In the genomic region with DNA sequence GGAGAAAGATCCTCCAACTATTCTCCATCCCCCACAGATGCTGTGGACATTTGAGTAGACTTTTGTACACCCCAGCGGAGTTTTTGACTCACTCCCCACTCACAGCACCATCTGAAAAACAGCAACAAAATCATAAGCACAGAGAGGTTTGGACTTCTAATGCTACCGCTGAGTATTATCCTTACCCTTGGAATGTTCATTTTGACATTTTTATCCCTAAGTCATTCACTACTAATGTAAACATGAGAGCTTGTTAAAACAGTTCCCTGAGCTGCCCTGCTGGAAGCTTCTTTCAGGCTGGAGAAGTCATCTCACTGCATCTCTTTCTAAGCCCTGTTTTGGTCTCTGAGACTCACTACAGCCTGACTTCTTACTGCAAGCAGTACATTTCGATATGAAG, we compare ENCODE assay signal across 13 cellular contexts.
DNase-seq lines count a peak whose midpoint lies in the region; ATAC-seq and TF ChIP-seq lines count a peak whose summit lies in the region.
"Had no signal": no experiment of that assay in that cellular context is flagged by ENCODE, and none has a peak within 500 bp of the region (broad histone marks: within the 10 kb centered on the region; RNA-seq: fewer than 3 reads in every experiment).

No MANE protein-coding gene starts in this region.

- no peaks in the 10 kb centered on the region for H3K4me1 Mint-ChIP-seq in stimulated activated naive CD8-positive, alpha-beta T cell treated with anti-CD3 and anti-CD28 coated beads, Interleukin-15, amount 100 ng/mL, for 72 hours
- H3K4me1 Mint-ChIP-seq: WTC11 had no signal

- no peak for TF ChIP-seq CTCF in HFF-Myc (IDR thresholded peaks at IDR 0.05; ENCODE audit: low read depth, low read length, missing control alignments)
- no peak for TF ChIP-seq CTCF in cardiac fibroblast (IDR thresholded peaks at IDR 0.05; ENCODE audit: low read depth, low read length)
- TF ChIP-seq CTCF in lower lobe of right lung (IDR thresholded peaks at IDR 0.05): no peak
- TF ChIP-seq CTCF in upper lobe of right lung (IDR thresholded peaks at IDR 0.05): no peak

- no peaks in the 10 kb centered on the region; the same call in 1 of the 2 replicates for H3K9me2 ChIP-seq in Karpas-422 (replicated peaks; ENCODE audit: insufficient read depth, low read length)

- H3K9me3 ChIP-seq in lower lobe of right lung (no peaks in the 10 kb centered on the region), upper lobe of right lung (no peaks in the 10 kb centered on the region), Karpas-422 (ENCODE audit: low read length) (peaks cover 15% of the 10 kb centered on the region)
- H3K9me3 ChIP-seq: suprapubic skin had no signal

- H3K27me3 ChIP-seq in lower lobe of right lung (ENCODE audit: low read depth) (no peaks in the 10 kb centered on the region), upper lobe of right lung (no peaks in the 10 kb centered on the region), Karpas-422 (ENCODE audit: low read length) (no peaks in the 10 kb centered on the region)

- H3K36me3 ChIP-seq in lower lobe of right lung (no peaks in the 10 kb centered on the region), upper lobe of right lung (no peaks in the 10 kb centered on the region), Karpas-422 (ENCODE audit: insufficient read depth, low read length) (no peaks in the 10 kb centered on the region)
- H3K36me3 ChIP-seq: suprapubic skin had no signal

- H3K4me3 ChIP-seq in HFF-Myc (replicated peaks; ENCODE audit: low read depth, low read length) (no peak overlapping the region), cardiac fibroblast (replicated peaks in 1 of 2; ENCODE audit: low read depth in 2 of 2, low read length in 2 of 2) (no peak overlapping the region), lower lobe of right lung (no peak overlapping the region), upper lobe of right lung (no peak overlapping the region), Karpas-422 (ENCODE audit: low read length) (no peak overlapping the region)
- H3K4me3 ChIP-seq: SK-N-MC, suprapubic skin had no signal

- peaks cover 0 to 4% of the 10 kb centered on the region in 2 donors for H3K9me3 Mint-ChIP-seq in stimulated activated naive CD8-positive, alpha-beta T cell treated with anti-CD3 and anti-CD28 coated beads, Interleukin-15, amount 100 ng/mL, for 72 hours

- H3K27me3 Mint-ChIP-seq in stimulated activated naive CD8-positive, alpha-beta T cell treated with anti-CD3 and anti-CD28 coated beads, Interleukin-15, amount 100 ng/mL, for 72 hours: peaks cover 32% of the 10 kb centered on the region

- H3K9ac ChIP-seq in Karpas-422 (ENCODE audit: low read length): no peak overlapping the region

- H3K4me3 Mint-ChIP-seq in stimulated activated naive CD8-positive, alpha-beta T cell treated with anti-CD3 and anti-CD28 coated beads, Interleukin-15, amount 100 ng/mL, for 72 hours: no peak overlapping the region
- H3K4me3 Mint-ChIP-seq: WTC11 had no signal

- intact Hi-C loops in lower lobe of right lung (cut with DNase I): no loop called here
- intact Hi-C loops in upper lobe of right lung (cut with DNase I): no loop called here

- H3K27ac ChIP-seq in lower lobe of right lung (peak overlapping the region; percentile 0), upper lobe of right lung (peak overlapping the region; percentile 26), Karpas-422 (ENCODE audit: low read length) (no peak overlapping the region)
- H3K27ac ChIP-seq: SK-N-MC, suprapubic skin had no signal

- no peak for ATAC-seq in lower lobe of right lung
- ATAC-seq in upper lobe of right lung: no peak
- ATAC-seq in stimulated activated naive CD8-positive, alpha-beta T cell treated with anti-CD3 and anti-CD28 coated beads, Interleukin-15, amount 100 ng/mL, for 72 hours: no peak
- no peak for ATAC-seq in HG03520 (IDR thresholded peaks at IDR 0.05; ENCODE audit: unreplicated experiment)
- ATAC-seq: WTC11 had no signal

- H3K79me2 ChIP-seq in Karpas-422 (ENCODE audit: low read length): no peaks in the 10 kb centered on the region

- H3K27ac Mint-ChIP-seq in stimulated activated naive CD8-positive, alpha-beta T cell treated with anti-CD3 and anti-CD28 coated beads, Interleukin-15, amount 100 ng/mL, for 72 hours: no peak overlapping the region
- H3K27ac Mint-ChIP-seq: WTC11 had no signal

- DNase-seq in HFF-Myc (ENCODE audit: extremely low read depth, low read depth) (peak; percentile 55), cardiac fibroblast (ENCODE audit: low read depth in 2 of 2) (peak; percentile 27 to 83), lower lobe of right lung (no peak), upper lobe of right lung (no peak), Karpas-422 (no peak)
- no peak for DNase-seq in stimulated activated naive CD8-positive, alpha-beta T cell treated with anti-CD3 and anti-CD28 coated beads, Interleukin-15, amount 100 ng/mL, for 72 hours
- DNase-seq: activated CD8-positive, alpha-beta memory T cell treated with anti-CD3 and anti-CD28 coated beads, Interleukin-2, amount 50 U/mL, for 48 hours; Calu3; retina had no signal

- H2AFZ ChIP-seq in Karpas-422 (ENCODE audit: low read length): no peak overlapping the region

- H3K4me1 ChIP-seq in lower lobe of right lung: no peaks in the 10 kb centered on the region
- no peaks in the 10 kb centered on the region for H3K4me1 ChIP-seq in upper lobe of right lung
- H3K4me1 ChIP-seq in Karpas-422 (ENCODE audit: low read length): no peaks in the 10 kb centered on the region
- H3K4me1 ChIP-seq: suprapubic skin had no signal

- no peaks in the 10 kb centered on the region for H4K20me1 ChIP-seq in Karpas-422 (ENCODE audit: insufficient read depth, low read depth, low read length)

- H3K4me2 ChIP-seq in Karpas-422 (ENCODE audit: low read depth, low read length, poor library complexity, severe bottlenecking): no peak overlapping the region

Comparison
In these comparisons a context has a peak if more than half of its experiments do, and no peak if none do; other contexts are left out.
1. DNase-seq: peak in HFF-Myc (single experiment) and cardiac fibroblast (2 of 2); none in lower lobe of right lung (single experiment), upper lobe of right lung (single experiment), stimulated activated naive CD8-positive, alpha-beta T cell treated with anti-CD3 and anti-CD28 coated beads, Interleukin-15, amount 100 ng/mL, for 72 hours (0 of 2) and Karpas-422 (single experiment).